Comparison of ENCODE assay signal across 14 cellular contexts in the genomic region with DNA sequence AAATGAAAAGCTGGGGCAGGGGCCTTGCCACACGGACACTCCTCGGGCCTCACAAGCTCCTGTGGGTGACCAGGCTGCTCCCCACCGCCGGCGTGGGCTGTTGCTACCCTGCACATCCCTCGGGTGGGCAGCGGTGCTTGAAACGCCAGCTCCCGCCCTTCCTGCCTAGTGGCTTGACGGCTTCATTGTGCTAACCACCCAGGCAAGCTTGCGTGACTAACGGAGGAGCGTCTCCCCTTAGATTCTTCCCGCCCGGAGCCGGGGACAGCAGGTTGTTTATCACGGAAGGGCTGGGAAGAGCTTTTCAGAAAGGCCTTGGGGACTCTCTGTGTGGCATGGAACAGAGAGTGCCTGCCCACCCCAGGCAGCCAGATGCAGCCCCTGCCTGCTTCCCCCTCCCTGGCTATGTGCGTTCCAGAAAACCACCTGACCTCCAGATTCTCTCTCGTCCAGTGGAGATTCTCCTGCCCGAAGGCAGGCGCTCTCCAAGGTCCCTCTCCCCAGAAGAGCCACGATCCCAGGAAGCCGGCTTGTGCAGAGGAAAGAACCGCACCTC.
DNase-seq lines count a peak whose midpoint lies in the region; ATAC-seq and TF ChIP-seq lines count a peak whose summit lies in the region.
"Had no signal": no experiment of that assay in that cellular context is flagged by ENCODE, and none has a peak within 500 bp of the region (broad histone marks: within the 10 kb centered on the region; RNA-seq: fewer than 3 reads in every experiment).

No MANE protein-coding gene starts in this region.

- DNase-seq in fibroblast of villous mesenchyme (ENCODE audit: low read depth) (peak; percentile 21), posterior cingulate gyrus (peak in 6 of 10 donors; percentile 45 to 91 (median 71)), NCI-H2081 treated with DMSO at 0.1 percent for 48 hours (lab: John Stamatoyannopoulos, UW) (no peak), ascending aorta (ENCODE audit: low spot score in 2 of 2) (no peak)
- DNase-seq: activated CD4-positive, alpha-beta T cell treated with anti-CD3 and anti-CD28 coated beads, Interleukin-2, amount 10 ng/mL, durations not matched to agents 7 days and 5 days; DMS153; mesenchymal stem cell; right cardiac atrium; SJCRH30; upper lobe of right lung had no signal

- H3K27ac ChIP-seq in OCI-LY3 (ENCODE audit: low read length): peak overlapping the region; percentile 95
- H3K27ac ChIP-seq in ascending aorta: no peak overlapping the region
- H3K27ac ChIP-seq: SJCRH30, upper lobe of right lung had no signal

- H3K9ac ChIP-seq in ES-I3 (ENCODE audit: low read depth, low read length) (peak overlapping the region; percentile 31; the same call in 1 of the 2 replicates), OCI-LY3 (ENCODE audit: low read length) (peak overlapping the region; percentile 74)

- H4K20me1 ChIP-seq in OCI-LY3 (ENCODE audit: insufficient read depth, low read length): no peaks in the 10 kb centered on the region

- H3K36me3 ChIP-seq in ES-I3 (ENCODE audit: insufficient read depth, low read length) (no peaks in the 10 kb centered on the region), OCI-LY3 (replicated peaks; ENCODE audit: low read depth, low read length) (peaks cover 28% of the 10 kb centered on the region), ascending aorta (no peaks in the 10 kb centered on the region)
- H3K36me3 ChIP-seq: SJCRH30, upper lobe of right lung had no signal

- H3K4me1 ChIP-seq in ES-I3 (ENCODE audit: insufficient read depth, low read length): no peaks in the 10 kb centered on the region; the same call in 1 of the 2 replicates
- H3K4me1 ChIP-seq in OCI-LY3 (ENCODE audit: low read length): peaks cover 98% of the 10 kb centered on the region
- H3K4me1 ChIP-seq in ascending aorta: no peaks in the 10 kb centered on the region
- H3K4me1 ChIP-seq: SJCRH30, upper lobe of right lung had no signal

- no peak for ATAC-seq in HG02840 (IDR thresholded peaks at IDR 0.05; ENCODE audit: low FRiP score, unreplicated experiment)
- ATAC-seq: K562, right cardiac atrium, upper lobe of right lung had no signal

- no peak overlapping the region for H2AFZ ChIP-seq in OCI-LY3 (ENCODE audit: low read depth, low read length)

- no peak for TF ChIP-seq CTCF in OCI-LY3 (IDR thresholded peaks at IDR 0.05; ENCODE audit: low read depth, low read length)
- no peak for TF ChIP-seq CTCF in fibroblast of villous mesenchyme (IDR thresholded peaks at IDR 0.05; ENCODE audit: insufficient read depth, low read depth, low read length)
- no peak for TF ChIP-seq CTCF in ascending aorta (IDR thresholded peaks at IDR 0.05)

- H3K4me3 ChIP-seq in OCI-LY3 (ENCODE audit: low read length) (peak overlapping the region; percentile 76), fibroblast of villous mesenchyme (ENCODE audit: low read depth, low read length) (no peak overlapping the region), ascending aorta (no peak overlapping the region)
- H3K4me3 ChIP-seq: K562, SJCRH30, upper lobe of right lung had no signal

- H3K9me3 ChIP-seq in ES-I3 (ENCODE audit: control insufficient read depth, insufficient read depth, low read length): no peaks in the 10 kb centered on the region
- no peaks in the 10 kb centered on the region for H3K9me3 ChIP-seq in OCI-LY3 (ENCODE audit: insufficient read depth, low read length)
- H3K9me3 ChIP-seq in ascending aorta: no peaks in the 10 kb centered on the region
- H3K9me3 ChIP-seq: SJCRH30, upper lobe of right lung had no signal

- H3K4me2 ChIP-seq in OCI-LY3 (ENCODE audit: low read length): peak overlapping the region; percentile 85

- peaks cover 51% of the 10 kb centered on the region for H3K79me2 ChIP-seq in OCI-LY3 (ENCODE audit: low read length)

- H3K27me3 ChIP-seq in OCI-LY3 (ENCODE audit: low read depth, low read length) (no peaks in the 10 kb centered on the region), ascending aorta (no peaks in the 10 kb centered on the region)
- H3K27me3 ChIP-seq: SJCRH30, upper lobe of right lung had no signal

- intact Hi-C loops in posterior cingulate gyrus (cut with DNase I) (no loop called here), ascending aorta (cut with DNase I) (no loop called here)

Comparison
In these comparisons a context has a peak if more than half of its experiments do, and no peak if none do; other contexts are left out.
1. DNase-seq: peak in fibroblast of villous mesenchyme (single experiment) and posterior cingulate gyrus (6 of 10); none in NCI-H2081 treated with DMSO at 0.1 percent for 48 hours (single experiment) and ascending aorta (0 of 2).